ENCODE assay signal across 12 cellular contexts in genomic region chr5:134149571-134150303, GRCh38. TPM values are rescaled to one million over a fixed set of nuclear protein-coding genes. Genes with fewer than 3 reads are reported as not detected.
DNase-seq lines count a peak whose midpoint lies in the region; ATAC-seq and TF ChIP-seq lines count a peak whose summit lies in the region.
"Had no signal": no experiment of that assay in that cellular context is flagged by ENCODE, and none has a peak within 500 bp of the region (broad histone marks: within the 10 kb centered on the region; RNA-seq: fewer than 3 reads in every experiment).

No MANE protein-coding gene starts in this region.

- TF ChIP-seq CTCF in AG10803 (conservative IDR thresholded peaks at IDR 0.05; ENCODE audit: low read length) (no peak), mammary epithelial cell (conservative IDR thresholded peaks at IDR 0.05 in 1 of 2, IDR thresholded peaks at IDR 0.05 in 1 of 2; ENCODE audit: extremely low read depth in 1 of 2, insufficient read depth in 1 of 2, low read depth in 1 of 2, low read length in 2 of 2) (no peak)

- H3K4me1 ChIP-seq in mammary epithelial cell (ENCODE audit: insufficient read depth, low read length) (peaks cover 35% of the 10 kb centered on the region), mucosa of stomach (ENCODE audit: control insufficient read depth, insufficient read depth, low read length) (peaks cover 33% of the 10 kb centered on the region)
- H3K4me1 ChIP-seq: BLaER1 had no signal

- H3K27me3 ChIP-seq in mammary epithelial cell (ENCODE audit: insufficient read depth, low read length), result no peaks in the 10 kb centered on the region
- no peaks in the 10 kb centered on the region for H3K27me3 ChIP-seq in mucosa of stomach (ENCODE audit: control insufficient read depth, insufficient read depth, low read length)
- H3K27me3 ChIP-seq: BLaER1, SJSA1 had no signal

- H3K36me3 ChIP-seq in mammary epithelial cell (ENCODE audit: insufficient read depth, low read length) (peaks cover 26% of the 10 kb centered on the region), mucosa of stomach (ENCODE audit: control insufficient read depth, insufficient read depth, low read length) (peaks cover 22% of the 10 kb centered on the region)

- in situ Hi-C loops in mammary epithelial cell (cut with MboI; ENCODE audit: low sequenced_read_pairs in 2 of 2), result loop anchor here in 1 of 2 donors (10.0 kb wide), 1 partner anchor 95 kb away; no protein-coding TSS in a partner anchor
- in situ Hi-C loops in KBM-7 (cut with MboI; ENCODE audit: low pct_unique_long_range_greater_than_20kb, low sequenced_read_pairs), result no loop called here

- BruUV-seq in mammary epithelial cell (replicated peaks; lab: Mats Ljungman, UMichigan), result no TSS peak

- no peaks in the 10 kb centered on the region for H3K9me3 ChIP-seq in mammary epithelial cell (replicated peaks; ENCODE audit: insufficient read depth, low read length)
- H3K9me3 ChIP-seq in mucosa of stomach (ENCODE audit: control insufficient read depth, low read length), result no peaks in the 10 kb centered on the region
- H3K9me3 ChIP-seq: BLaER1, SJSA1 had no signal

- H3K27ac ChIP-seq in mammary epithelial cell (ENCODE audit: insufficient read depth, low read depth, low read length), result peak overlapping the region; percentile 57
- H3K27ac ChIP-seq: BLaER1, SJSA1 had no signal

- no peak for ATAC-seq in GM21737 (IDR thresholded peaks at IDR 0.05; ENCODE audit: unreplicated experiment)
- ATAC-seq in GM18517 (IDR thresholded peaks at IDR 0.05; ENCODE audit: unreplicated experiment), result no peak

- 4% methylated on average over 4 of the region's 4 CpGs for WGBS in mammary epithelial cell (ENCODE audit: low coverage, missing lambda C conversion rate)

- peaks cover 64% of the 10 kb centered on the region for H3K79me2 ChIP-seq in mammary epithelial cell (ENCODE audit: insufficient read depth, low read length)

- peaks cover 3% of the 10 kb centered on the region for H4K20me1 ChIP-seq in mammary epithelial cell (ENCODE audit: insufficient read depth, low read length)

- peak overlapping the region; percentile 12 for H3K4me2 ChIP-seq in mammary epithelial cell (ENCODE audit: insufficient read depth, low read depth, low read length)
- H3K4me2 ChIP-seq: BLaER1 had no signal

- dilution Hi-C loops in mammary epithelial cell (cut with HindIII; ENCODE audit: low sequenced_read_pairs), result loop anchor here (5.0 kb wide), 2 partner anchors 62 to 97 kb away; no protein-coding TSS in a partner anchor

- intact Hi-C loops in mammary epithelial cell (cut with micrococcal nuclease), result no loop called here

- no peak overlapping the region for H2AFZ ChIP-seq in mammary epithelial cell (ENCODE audit: low read depth, low read length)

- CTCF ChIA-PET in mammary epithelial cell (lab: Charles Lee; ENCODE audit: low non-redundant PET), result no interaction called here

- DNase-seq in AG10803 (ENCODE audit: low read depth) (peak; percentile 44), HT1080 (ENCODE audit: low read depth) (peak; percentile 72), mammary epithelial cell (peak; percentile 90), KBM-7 (no peak), RKO (ENCODE audit: low spot score) (no peak)
- DNase-seq: Karpas-422, nucleus accumbens had no signal

- no peak overlapping the region for H3K9ac ChIP-seq in mammary epithelial cell (ENCODE audit: insufficient read depth, low read length)
- H3K9ac ChIP-seq in mucosa of stomach (ENCODE audit: low read length), result peak overlapping the region; percentile 6
- H3K9ac ChIP-seq: BLaER1 had no signal

- H3K4me3 ChIP-seq in AG10803 (ENCODE audit: low read length) (no peak overlapping the region), mammary epithelial cell (replicated peaks in 1 of 3; ENCODE audit: insufficient read depth in 1 of 3, low read depth in 2 of 3, low read length in 3 of 3) (no peak overlapping the region), mucosa of stomach (ENCODE audit: low read length) (no peak overlapping the region)
- H3K4me3 ChIP-seq: BLaER1, SJSA1 had no signal

RNA-seq across cellular contexts. Expression of gene SKP1, which starts 27.0 kb away (rescaled TPM):
- 235 and 289 TPM in 2 replicates for total RNA-seq in HT1080 (2014; rRNA removed; shearing (Covaris generic))
- 642 and 740 TPM in 2 replicates for polyA plus RNA-seq in HT1080 (2015; cell fraction: cytosol; rRNA removed)
- 403 and 485 TPM in 2 replicates for polyA plus RNA-seq in HT1080 (2015; cell fraction: nucleus; rRNA removed)
- 100 to 1,000 TPM; 146 to 231 TPM for total RNA-seq in mammary epithelial cell
- polyA plus RNA-seq in mammary epithelial cell, result 389 TPM
- polyA minus RNA-seq in mammary epithelial cell, result 130 TPM

RNA-seq across cellular contexts. Expression of gene TCF7, which starts 35.3 kb away (rescaled TPM):
- total RNA-seq in HT1080 (2014; rRNA removed; shearing (Covaris generic)), result not detected in 2 replicates
- 0.20 and 0.76 TPM in 2 replicates for polyA plus RNA-seq in HT1080 (2015; cell fraction: cytosol; rRNA removed)
- 0.31 TPM in 1 of 2 replicates, not detected in the other for polyA plus RNA-seq in HT1080 (2015; cell fraction: nucleus; rRNA removed)
- 1 to 10 TPM; 3.3 to 6.5 TPM for total RNA-seq in mammary epithelial cell
- polyA plus RNA-seq in mammary epithelial cell, result 2.0 TPM
- polyA minus RNA-seq in mammary epithelial cell, result 18.8 TPM

Comparison
In these comparisons a context has a peak if more than half of its experiments do, and no peak if none do; other contexts are left out.
1. DNase-seq: peak in AG10803 (single experiment), HT1080 (single experiment) and mammary epithelial cell (single experiment); none in KBM-7 (single experiment) and RKO (single experiment).